Comparison of ENCODE assay signal across 30 cellular contexts in genomic region chr4:15719506-15719905, GRCh38. TPM values are rescaled to one million over a fixed set of nuclear protein-coding genes. Genes with fewer than 3 reads are reported as not detected.
A peak's percentile ranks its signal among the peaks of the same experiment; 100 is the strongest.
DNase-seq lines count a peak whose midpoint lies in the region; ATAC-seq and TF ChIP-seq lines count a peak whose summit lies in the region.
"Had no signal": no experiment of that assay in that cellular context is flagged by ENCODE, and none has a peak within 500 bp of the region (broad histone marks: within the 10 kb centered on the region; RNA-seq: fewer than 3 reads in every experiment).

No MANE protein-coding gene starts in this region.

- CTCF ChIA-PET in RWPE1 (lab: Yijun Ruan, JAX): no interaction called here

- H3K9me3 Mint-ChIP-seq in neural progenitor cell: no peaks in the 10 kb centered on the region
- H3K9me3 Mint-ChIP-seq: activated naive CD8-positive, alpha-beta T cell treated with anti-CD3 and anti-CD28 coated beads for 36 hours; nephron; type B pancreatic cell had no signal

- no peak for ATAC-seq in GM19455 (IDR thresholded peaks at IDR 0.05; ENCODE audit: unreplicated experiment)
- ATAC-seq: activated CD4-positive, alpha-beta T cell treated with anti-CD3 and anti-CD28 coated beads for 36 hours; SK-N-SH treated with all-trans-retinoic acid at 6 μM for 48 hours had no signal

- H3K27me3 Mint-ChIP-seq in neural progenitor cell (ENCODE audit: insufficient read depth, low read depth): no peaks in the 10 kb centered on the region
- H3K27me3 Mint-ChIP-seq: activated CD4-positive, alpha-beta T cell treated with anti-CD3 and anti-CD28 coated beads for 36 hours; activated naive CD8-positive, alpha-beta T cell treated with anti-CD3 and anti-CD28 coated beads for 36 hours; type B pancreatic cell had no signal

- no peaks in the 10 kb centered on the region for H3K27me3 ChIP-seq in neural progenitor cell
- H3K27me3 ChIP-seq: ascending aorta had no signal

- no peaks in the 10 kb centered on the region for H3K4me1 ChIP-seq in neural progenitor cell
- H3K4me1 ChIP-seq: parathyroid adenoma had no signal

- H3K27ac ChIP-seq in neural progenitor cell: no peak overlapping the region
- H3K27ac ChIP-seq in RWPE1: no peak overlapping the region
- H3K27ac ChIP-seq: ascending aorta, GM23248, parathyroid adenoma had no signal

- H3K4me3 Mint-ChIP-seq in neural progenitor cell: no peak overlapping the region
- H3K4me3 Mint-ChIP-seq: activated CD4-positive, alpha-beta T cell treated with anti-CD3 and anti-CD28 coated beads for 36 hours; activated naive CD8-positive, alpha-beta T cell treated with anti-CD3 and anti-CD28 coated beads for 36 hours; nephron; type B pancreatic cell had no signal

- no peaks in the 10 kb centered on the region for H4K20me1 ChIP-seq in neural progenitor cell (ENCODE audit: low read depth)

- H3K79me2 ChIP-seq in neural progenitor cell (ENCODE audit: low read depth): no peaks in the 10 kb centered on the region
- H3K79me2 ChIP-seq: parathyroid adenoma had no signal

- H3K9ac ChIP-seq in neural progenitor cell: no peak overlapping the region
- H3K9ac ChIP-seq: GM23248, parathyroid adenoma had no signal

- H3K9me3 ChIP-seq in neural progenitor cell (ENCODE audit: low read depth): no peaks in the 10 kb centered on the region
- H3K9me3 ChIP-seq: ascending aorta, mucosa of descending colon had no signal

- H3K4me2 ChIP-seq in neural progenitor cell: no peak overlapping the region

- no peak for TF ChIP-seq CTCF in choroid plexus epithelial cell (conservative IDR thresholded peaks at IDR 0.05; ENCODE audit: low read depth, low read length)
- no peak for TF ChIP-seq CTCF in neural progenitor cell (IDR thresholded peaks at IDR 0.05)
- no peak for TF ChIP-seq CTCF in RWPE1 (conservative IDR thresholded peaks at IDR 0.05; ENCODE audit: low read depth)

- H3K4me3 ChIP-seq in choroid plexus epithelial cell (ENCODE audit: low read depth, low read length): no peak overlapping the region
- H3K4me3 ChIP-seq in neural progenitor cell: no peak overlapping the region
- H3K4me3 ChIP-seq: ascending aorta, GM23248, mucosa of descending colon had no signal

- no peak overlapping the region for H2AFZ ChIP-seq in neural progenitor cell (replicated peaks)
- H2AFZ ChIP-seq: GM23248, parathyroid adenoma had no signal

- H3F3A ChIP-seq in neural progenitor cell (ENCODE audit: low read depth): no peaks in the 10 kb centered on the region

- DNase-seq in HCEC 1CT (peak; percentile 15), NCI-H226 (peak; percentile 20), choroid plexus epithelial cell (ENCODE audit: low read depth) (peak; percentile 60), neural progenitor cell (ENCODE audit: low spot score) (no peak), RWPE1 (ENCODE audit: low spot score) (no peak), NCI-H2196 (lab: John Stamatoyannopoulos, UW; ENCODE audit: unreplicated experiment) (no peak), NCI-H1105 (lab: John Stamatoyannopoulos, UW) (no peak)
- DNase-seq: activated CD4-positive, alpha-beta T cell treated with anti-CD3 and anti-CD28 coated beads for 36 hours; activated effector memory CD4-positive, alpha-beta T cell treated with Interleukin-2 at 50 U/mL for 16 hours; activated naive CD8-positive, alpha-beta T cell treated with anti-CD3 and anti-CD28 coated beads for 36 hours; activated T-cell treated with anti-CD3 and anti-CD28 coated beads for 4 hours; C1 segment of cervical spinal cord; Calu3; caudate nucleus; dermis blood vessel endothelial cell; DMS79 treated with DMSO at 0.1 percent for 48 hours; GM23248; islet precursor cell; mucosa of descending colon; NCI-H1417 treated with DMSO at 0.1 percent for 48 hours; NCI-H2081; NCI-H345; stimulated activated CD4-positive, alpha-beta T cell treated with anti-CD3 and anti-CD28 coated beads, Interleukin-4, amount 100 ng/mL, for 1 hour had no signal

- H3K36me3 ChIP-seq in neural progenitor cell: no peaks in the 10 kb centered on the region
- H3K36me3 ChIP-seq: ascending aorta had no signal

- H3K27ac Mint-ChIP-seq in neural progenitor cell: peak overlapping the region; percentile 81
- H3K27ac Mint-ChIP-seq: activated CD4-positive, alpha-beta T cell treated with anti-CD3 and anti-CD28 coated beads for 36 hours; activated naive CD8-positive, alpha-beta T cell treated with anti-CD3 and anti-CD28 coated beads for 36 hours; nephron; type B pancreatic cell had no signal

- H3K36me3 Mint-ChIP-seq in neural progenitor cell: no peaks in the 10 kb centered on the region
- H3K36me3 Mint-ChIP-seq: activated naive CD8-positive, alpha-beta T cell treated with anti-CD3 and anti-CD28 coated beads for 36 hours; type B pancreatic cell had no signal

- POLR2A ChIA-PET in RWPE1 (lab: Yijun Ruan, JAX; ENCODE audit: low non-redundant PET): no interaction called here

- H3K4me1 Mint-ChIP-seq in neural progenitor cell: no peaks in the 10 kb centered on the region
- H3K4me1 Mint-ChIP-seq: activated CD4-positive, alpha-beta T cell treated with anti-CD3 and anti-CD28 coated beads for 36 hours; activated naive CD8-positive, alpha-beta T cell treated with anti-CD3 and anti-CD28 coated beads for 36 hours had no signal

RNA-seq across cellular contexts. Expression of gene BST1, which starts 16.6 kb away (rescaled TPM):
- total RNA-seq in neural progenitor cell (ENCODE audit: low replicate concordance): 0.45 and 1.2 TPM in 2 replicates

RNA-seq across cellular contexts. Expression of gene FAM200B, which starts 37.9 kb away (rescaled TPM):
- total RNA-seq in neural progenitor cell (ENCODE audit: low replicate concordance): 58.3 and 63.2 TPM in 2 replicates

RNA-seq across cellular contexts. Expression of gene CD38, which starts 58.6 kb away (rescaled TPM):
- total RNA-seq in neural progenitor cell (ENCODE audit: low replicate concordance): 0.19 and 0.64 TPM in 2 replicates
- total RNA-seq: fibroblast of lung, GM23248 had no signal

Comparison
In these comparisons a context has a peak if more than half of its experiments do, and no peak if none do; other contexts are left out.
1. DNase-seq: peak in HCEC 1CT (single experiment), NCI-H226 (single experiment) and choroid plexus epithelial cell (single experiment); none in neural progenitor cell (single experiment), RWPE1 (single experiment), NCI-H2196 (single experiment) and NCI-H1105 (single experiment).